In the genomic region with DNA sequence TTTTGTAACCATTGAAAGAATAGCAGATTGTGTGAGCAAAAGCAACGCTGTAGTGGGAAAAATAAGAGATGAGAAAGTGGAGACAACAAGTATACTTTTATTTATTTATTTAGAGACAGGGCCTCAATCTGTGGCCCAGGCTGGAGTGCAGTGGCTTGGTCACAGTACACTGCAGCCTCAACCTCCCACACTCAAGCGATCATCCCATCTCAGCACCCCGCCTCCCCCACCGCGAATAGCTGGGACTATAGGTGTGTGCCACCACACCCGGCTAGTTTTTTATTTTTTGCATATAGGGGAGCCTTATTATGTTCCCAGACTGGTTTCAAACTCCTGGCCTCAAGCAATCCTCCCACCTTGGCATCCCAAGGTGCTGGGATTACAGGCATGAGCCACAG, we compare ENCODE assay signal across 19 cellular contexts. TPM values are rescaled to one million over a fixed set of nuclear protein-coding genes. Genes with fewer than 3 reads are reported as not detected.
DNase-seq lines count a peak whose midpoint lies in the region; ATAC-seq and TF ChIP-seq lines count a peak whose summit lies in the region.
"Had no signal": no experiment of that assay in that cellular context is flagged by ENCODE, and none has a peak within 500 bp of the region (broad histone marks: within the 10 kb centered on the region; RNA-seq: fewer than 3 reads in every experiment).

No MANE protein-coding gene starts in this region.

- H3K27me3 Mint-ChIP-seq in activated CD8-positive, alpha-beta memory T cell treated with anti-CD3 and anti-CD28 coated beads, Interleukin-2, amount 10 ng/mL, durations not matched to agents 7 days and 5 days: peaks cover 41% of the 10 kb centered on the region
- peaks cover 10% of the 10 kb centered on the region for H3K27me3 Mint-ChIP-seq in activated CD4-positive, alpha-beta memory T cell treated with anti-CD3 and anti-CD28 coated beads for 36 hours
- H3K27me3 Mint-ChIP-seq in endodermal cell (ENCODE audit: insufficient read depth): peaks cover 9% of the 10 kb centered on the region
- H3K27me3 Mint-ChIP-seq in progenitor cell of endocrine pancreas: peaks cover 4% of the 10 kb centered on the region

- H3K36me3 Mint-ChIP-seq in activated CD8-positive, alpha-beta memory T cell treated with anti-CD3 and anti-CD28 coated beads, Interleukin-2, amount 10 ng/mL, durations not matched to agents 7 days and 5 days: no peaks in the 10 kb centered on the region
- no peaks in the 10 kb centered on the region for H3K36me3 Mint-ChIP-seq in activated CD4-positive, alpha-beta memory T cell treated with anti-CD3 and anti-CD28 coated beads for 36 hours
- H3K36me3 Mint-ChIP-seq in endodermal cell (ENCODE audit: low read depth): no peaks in the 10 kb centered on the region
- no peaks in the 10 kb centered on the region for H3K36me3 Mint-ChIP-seq in progenitor cell of endocrine pancreas (ENCODE audit: insufficient read depth)

- BruUV-seq in OCI-LY7 (replicated peaks; lab: Mats Ljungman, UMichigan): no TSS peak

- WGBS in endodermal cell (ENCODE audit: insufficient coverage in 1 of 2, insufficient read length in 1 of 2), 2 experiments: 95% methylated on average over 6 of the region's 6 CpGs; no CpG with 5 or more reads in 1 of the 2 experiments

- no peak overlapping the region for H3K27ac Mint-ChIP-seq in activated CD8-positive, alpha-beta memory T cell treated with anti-CD3 and anti-CD28 coated beads, Interleukin-2, amount 10 ng/mL, durations not matched to agents 7 days and 5 days
- no peak overlapping the region for H3K27ac Mint-ChIP-seq in activated CD4-positive, alpha-beta memory T cell treated with anti-CD3 and anti-CD28 coated beads for 36 hours
- H3K27ac Mint-ChIP-seq in endodermal cell (no peak overlapping the region), progenitor cell of endocrine pancreas (no peak overlapping the region)

- no peaks in the 10 kb centered on the region; the same call in 1 of the 2 replicates for H4K20me1 ChIP-seq in OCI-LY7 (ENCODE audit: insufficient read depth, low read length)

- no peaks in the 10 kb centered on the region for H3K9me3 Mint-ChIP-seq in activated CD8-positive, alpha-beta memory T cell treated with anti-CD3 and anti-CD28 coated beads, Interleukin-2, amount 10 ng/mL, durations not matched to agents 7 days and 5 days (ENCODE audit: low read depth)
- no peaks in the 10 kb centered on the region for H3K9me3 Mint-ChIP-seq in activated CD4-positive, alpha-beta memory T cell treated with anti-CD3 and anti-CD28 coated beads for 36 hours
- H3K9me3 Mint-ChIP-seq in endodermal cell (no peaks in the 10 kb centered on the region), progenitor cell of endocrine pancreas (ENCODE audit: low read depth) (no peaks in the 10 kb centered on the region)

- no peak overlapping the region for H3K9ac ChIP-seq in endodermal cell (ENCODE audit: extremely low read depth, low read length, poor library complexity, severe bottlenecking)

- no peak for TF ChIP-seq CTCF in endodermal cell (conservative IDR thresholded peaks at IDR 0.05)
- TF ChIP-seq CTCF in progenitor cell of endocrine pancreas (IDR thresholded peaks at IDR 0.05; ENCODE audit: unreplicated experiment): no peak
- no peak for TF ChIP-seq CTCF in OCI-LY7 (conservative IDR thresholded peaks at IDR 0.05; ENCODE audit: low read length)

- H3K4me1 Mint-ChIP-seq in activated CD8-positive, alpha-beta memory T cell treated with anti-CD3 and anti-CD28 coated beads, Interleukin-2, amount 10 ng/mL, durations not matched to agents 7 days and 5 days: peaks cover 11% of the 10 kb centered on the region
- peaks cover 9% of the 10 kb centered on the region for H3K4me1 Mint-ChIP-seq in activated CD4-positive, alpha-beta memory T cell treated with anti-CD3 and anti-CD28 coated beads for 36 hours (ENCODE audit: low read depth)
- peaks cover 40% of the 10 kb centered on the region for H3K4me1 Mint-ChIP-seq in endodermal cell
- H3K4me1 Mint-ChIP-seq in progenitor cell of endocrine pancreas (ENCODE audit: low read depth): peaks cover 20% of the 10 kb centered on the region

- intact Hi-C loops in activated CD4-positive, alpha-beta memory T cell treated with anti-CD3 and anti-CD28 coated beads for 36 hours (cut with micrococcal nuclease): no loop called here
- intact Hi-C loops in OCI-LY7 (cut with micrococcal nuclease; ENCODE audit: unreplicated experiment): no loop called here

- H3K27ac ChIP-seq in endodermal cell (ENCODE audit: low read depth, low read length) (no peak overlapping the region), OCI-LY7 (ENCODE audit: low read depth, low read length, poor library complexity, severe bottlenecking) (no peak overlapping the region)
- H3K27ac ChIP-seq: cardiac muscle cell, heart left ventricle had no signal

- CTCF ChIA-PET in activated CD8-positive, alpha-beta memory T cell treated with anti-CD3 and anti-CD28 coated beads, Interleukin-2, amount 10 ng/mL, durations not matched to agents 7 days and 5 days (lab: Charles Lee): no interaction called here
- CTCF ChIA-PET in activated CD4-positive, alpha-beta memory T cell treated with anti-CD3 and anti-CD28 coated beads for 36 hours (lab: Charles Lee): no interaction called here
- CTCF ChIA-PET in OCI-LY7 (lab: Charles Lee; ENCODE audit: unreplicated experiment): no interaction called here

- peaks cover 16% of the 10 kb centered on the region for H3K4me1 ChIP-seq in endodermal cell (ENCODE audit: control insufficient read depth, insufficient read depth, low read length)
- peaks cover 10% of the 10 kb centered on the region for H3K4me1 ChIP-seq in OCI-LY7 (ENCODE audit: insufficient read depth, low read length, poor library complexity, severe bottlenecking)

- H3K36me3 ChIP-seq in endodermal cell (ENCODE audit: control insufficient read depth, insufficient read depth, low read length): no peaks in the 10 kb centered on the region
- no peaks in the 10 kb centered on the region for H3K36me3 ChIP-seq in OCI-LY7 (ENCODE audit: insufficient read depth, low read length)
- H3K36me3 ChIP-seq: cardiac muscle cell, heart left ventricle, stomach had no signal

- no peaks in the 10 kb centered on the region for H3K27me3 ChIP-seq in endodermal cell (ENCODE audit: control insufficient read depth, insufficient read depth, low read length, poor library complexity, severe bottlenecking)
- H3K27me3 ChIP-seq: cardiac muscle cell, heart left ventricle, stomach had no signal

- peaks cover 9% of the 10 kb centered on the region; the same call in 1 of the 2 replicates for H3K79me2 ChIP-seq in OCI-LY7 (ENCODE audit: insufficient read depth, low read depth, low read length)

- no peaks in the 10 kb centered on the region for H3K9me2 ChIP-seq in OCI-LY7 (ENCODE audit: insufficient read depth, low read length)

- no peak for ATAC-seq in activated CD8-positive, alpha-beta memory T cell treated with anti-CD3 and anti-CD28 coated beads, Interleukin-2, amount 10 ng/mL, durations not matched to agents 7 days and 5 days
- no peak for ATAC-seq in GM19397 (IDR thresholded peaks at IDR 0.05; ENCODE audit: unreplicated experiment)
- ATAC-seq: heart left ventricle, right cardiac atrium had no signal

- no peak overlapping the region for H2AFZ ChIP-seq in OCI-LY7 (ENCODE audit: low read length)

- no peak overlapping the region for H3K4me3 ChIP-seq in endodermal cell (ENCODE audit: low read length)
- no peak overlapping the region for H3K4me3 ChIP-seq in OCI-LY7 (ENCODE audit: low read depth, low read length, poor library complexity, severe bottlenecking)
- H3K4me3 ChIP-seq: cardiac muscle cell, heart left ventricle, lung had no signal

- POLR2A ChIA-PET in activated CD4-positive, alpha-beta memory T cell treated with anti-CD3 and anti-CD28 coated beads for 36 hours (lab: Charles Lee): no interaction called here
- POLR2A ChIA-PET in OCI-LY7 (lab: Charles Lee): no interaction called here

- H3K4me2 ChIP-seq in OCI-LY7 (ENCODE audit: low read length): no peak overlapping the region

- H3K9me3 ChIP-seq in endodermal cell (ENCODE audit: control insufficient read depth, low read length) (no peaks in the 10 kb centered on the region), OCI-LY7 (ENCODE audit: low read length) (no peaks in the 10 kb centered on the region)
- H3K9me3 ChIP-seq: heart left ventricle, stomach had no signal

- H3K4me3 Mint-ChIP-seq in activated CD8-positive, alpha-beta memory T cell treated with anti-CD3 and anti-CD28 coated beads, Interleukin-2, amount 10 ng/mL, durations not matched to agents 7 days and 5 days: peak overlapping the region; percentile 16
- H3K4me3 Mint-ChIP-seq in activated CD4-positive, alpha-beta memory T cell treated with anti-CD3 and anti-CD28 coated beads for 36 hours: peak overlapping the region; percentile 0
- H3K4me3 Mint-ChIP-seq in endodermal cell: peak overlapping the region; percentile 94
- peak overlapping the region; percentile 55 for H3K4me3 Mint-ChIP-seq in progenitor cell of endocrine pancreas (ENCODE audit: low read depth)

- DNase-seq in activated CD8-positive, alpha-beta memory T cell treated with anti-CD3 and anti-CD28 coated beads, Interleukin-2, amount 10 ng/mL, durations not matched to agents 7 days and 5 days: no peak
- DNase-seq in activated CD8-positive, alpha-beta memory T cell treated with anti-CD3 and anti-CD28 coated beads, Interleukin-2, amount 50 U/mL, for 4 hours: no peak
- DNase-seq in activated CD4-positive, alpha-beta memory T cell treated with anti-CD3 and anti-CD28 coated beads for 36 hours: no peak
- DNase-seq in endodermal cell (no peak), progenitor cell of endocrine pancreas (ENCODE audit: low spot score, unreplicated experiment) (no peak), DMS79 treated with DMSO at 0.1 percent for 48 hours (lab: John Stamatoyannopoulos, UW) (no peak), OCI-LY7 (ENCODE audit: low spot score) (no peak)
- DNase-seq: ACHN; effector memory CD4-positive, alpha-beta T cell; EL; heart left ventricle; MM.1S; NCI-H187; right cardiac atrium; stomach; SW 1271 had no signal

RNA-seq across cellular contexts. Expression of a gene that starts 1.6 kb away (rescaled TPM):
- 1 to 10 TPM; 3.8 TPM for total RNA-seq in activated CD8-positive, alpha-beta memory T cell treated with anti-CD3 and anti-CD28 coated beads, Interleukin-2, amount 10 ng/mL, durations not matched to agents 7 days and 5 days
- total RNA-seq in activated CD4-positive, alpha-beta memory T cell treated with anti-CD3 and anti-CD28 coated beads for 36 hours: 1 to 10 TPM; 3.9 to 4.4 TPM
- total RNA-seq in endodermal cell (10 to 100 TPM; 16.3 to 17.2 TPM), progenitor cell of endocrine pancreas (17.6 and 18.0 TPM in 2 replicates), OCI-LY7 (2022) (7.0 and 7.2 TPM in 2 replicates)
- polyA plus RNA-seq in endodermal cell (2013, experiment 1 of 2): 13.2 TPM
- polyA plus RNA-seq in endodermal cell (2013, experiment 2 of 2): 13.6 TPM
- 7.1 and 7.3 TPM in 2 replicates for total RNA-seq in OCI-LY7 (2014; rRNA removed; shearing (Covaris generic))

Comparison
In these comparisons a context has a peak if more than half of its experiments do, and no peak if none do; other contexts are left out.
1. H3K4me3 Mint-ChIP-seq: peak in every context shown above with its lines; median percentile 94 in endodermal cell; 55 in progenitor cell of endocrine pancreas; 16 in activated CD8-positive, alpha-beta memory T cell treated with anti-CD3 and anti-CD28 coated beads, Interleukin-2, amount 10 ng/mL, durations not matched to agents 7 days and 5 days; 0 in activated CD4-positive, alpha-beta memory T cell treated with anti-CD3 and anti-CD28 coated beads for 36 hours.